1 cellular context compared by ENCODE assay signal in genomic region chr6:32968770-32969684, GRCh38.
TF ChIP-seq lines count a peak whose summit lies in the region.

No MANE protein-coding gene starts in this region.

TF ChIP-seq in K562, 482 proteins besides CTCF, POLR2A, EP300 and RAD21 (continued from another document and continues in another):
- TF ChIP-seq, protein P1, sequence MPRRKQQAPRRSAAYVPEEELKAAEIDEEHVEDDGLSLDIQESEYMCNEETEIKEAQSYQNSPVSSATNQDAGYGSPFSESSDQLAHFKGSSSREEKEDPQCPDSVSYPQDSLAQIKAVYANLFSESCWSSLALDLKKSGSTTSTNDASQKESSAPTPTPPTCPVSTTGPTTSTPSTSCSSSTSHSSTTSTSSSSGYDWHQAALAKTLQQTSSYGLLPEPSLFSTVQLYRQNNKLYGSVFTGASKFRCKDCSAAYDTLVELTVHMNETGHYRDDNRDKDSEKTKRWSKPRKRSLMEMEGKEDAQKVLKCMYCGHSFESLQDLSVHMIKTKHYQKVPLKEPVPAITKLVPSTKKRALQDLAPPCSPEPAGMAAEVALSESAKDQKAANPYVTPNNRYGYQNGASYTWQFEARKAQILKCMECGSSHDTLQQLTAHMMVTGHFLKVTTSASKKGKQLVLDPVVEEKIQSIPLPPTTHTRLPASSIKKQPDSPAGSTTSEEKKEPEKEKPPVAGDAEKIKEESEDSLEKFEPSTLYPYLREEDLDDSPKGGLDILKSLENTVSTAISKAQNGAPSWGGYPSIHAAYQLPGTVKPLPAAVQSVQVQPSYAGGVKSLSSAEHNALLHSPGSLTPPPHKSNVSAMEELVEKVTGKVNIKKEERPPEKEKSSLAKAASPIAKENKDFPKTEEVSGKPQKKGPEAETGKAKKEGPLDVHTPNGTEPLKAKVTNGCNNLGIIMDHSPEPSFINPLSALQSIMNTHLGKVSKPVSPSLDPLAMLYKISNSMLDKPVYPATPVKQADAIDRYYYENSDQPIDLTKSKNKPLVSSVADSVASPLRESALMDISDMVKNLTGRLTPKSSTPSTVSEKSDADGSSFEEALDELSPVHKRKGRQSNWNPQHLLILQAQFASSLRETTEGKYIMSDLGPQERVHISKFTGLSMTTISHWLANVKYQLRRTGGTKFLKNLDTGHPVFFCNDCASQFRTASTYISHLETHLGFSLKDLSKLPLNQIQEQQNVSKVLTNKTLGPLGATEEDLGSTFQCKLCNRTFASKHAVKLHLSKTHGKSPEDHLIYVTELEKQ (CRISPR knock-in tag; IDR thresholded peaks at IDR 0.05): no peak
- TF ChIP-seq SPI1 (IDR thresholded peaks at IDR 0.05; ENCODE audit: borderline replicate concordance, low read depth, low read length) (peak; percentile 63), SRSF1 (IDR thresholded peaks at IDR 0.05; ENCODE audit: low read depth, low read length) (no peak), MXI1 (IDR thresholded peaks at IDR 0.05; ENCODE audit: low read depth, low read length) (0 out of 2 replicates have a peak, but pooled peaks have one; percentile 16), NFYB (IDR thresholded peaks at IDR 0.05; ENCODE audit: extremely low read depth, insufficient read length) (peak; percentile 52), THRAP3 (IDR thresholded peaks at IDR 0.05; ENCODE audit: borderline replicate concordance) (no peak), ERF (CRISPR knock-in tag; IDR thresholded peaks at IDR 0.05) (no peak), NFIC (IDR thresholded peaks at IDR 0.05) (peak; percentile 18; the same call in 1 of the 2 replicates), ARID3B (CRISPR knock-in tag; IDR thresholded peaks at IDR 0.05; ENCODE audit: borderline replicate concordance) (no peak), E2F3 (CRISPR knock-in tag; IDR thresholded peaks at IDR 0.05) (peak; percentile 18; the same call in 1 of the 2 replicates), HSF4 (CRISPR knock-in tag; IDR thresholded peaks at IDR 0.05; ENCODE audit: borderline replicate concordance) (peak; percentile 77; the same call in 1 of the 2 replicates), CHCHD3 (CRISPR knock-in tag; IDR thresholded peaks at IDR 0.05) (no peak), KLF6 (CRISPR knock-in tag; IDR thresholded peaks at IDR 0.05; ENCODE audit: borderline replicate concordance) (peak; percentile 95), NFATC3 (IDR thresholded peaks at IDR 0.05) (no peak), RAD51 (IDR thresholded peaks at IDR 0.05; ENCODE audit: borderline replicate concordance, low read depth) (peak; percentile 93), BRD4 (IDR thresholded peaks at IDR 0.05) (peak; percentile 98), TEAD1 (CRISPR knock-in tag; IDR thresholded peaks at IDR 0.05) (peak in 1 of 2 experiments; percentile 74; a peak in 1 of 4 replicates), NR2C1 (IDR thresholded peaks at IDR 0.05) (no peak), NR2C1 (tag; IDR thresholded peaks at IDR 0.05) (no peak; the same call in 1 of the 2 replicates), ZNF143 (CRISPR knock-in tag; IDR thresholded peaks at IDR 0.05) (peak; percentile 54; the same call in 1 of the 2 replicates), SMAD1 (IDR thresholded peaks at IDR 0.05; ENCODE audit: low read depth, low read length, partially characterized antibody) (peak; percentile 10), PBX2 (CRISPR knock-in tag; IDR thresholded peaks at IDR 0.05; ENCODE audit: low read depth) (no peak), PBX2 (tag; conservative IDR thresholded peaks at IDR 0.05; ENCODE audit: low read depth) (peak; percentile 67), HMG20B (CRISPR knock-in tag; IDR thresholded peaks at IDR 0.05) (no peak), ZKSCAN1 (IDR thresholded peaks at IDR 0.05; ENCODE audit: low read depth, low read length) (no peak), FOXJ2 (tag; IDR thresholded peaks at IDR 0.05) (no peak), ZNF589 (CRISPR knock-in tag; IDR thresholded peaks at IDR 0.05; ENCODE audit: low read depth) (peak; percentile 80; the same call in 1 of the 2 replicates), FOXM1 (IDR thresholded peaks at IDR 0.05; ENCODE audit: low read depth) (peak; percentile 65; the same call in 1 of the 2 replicates), FOXM1 (CRISPR knock-in tag; IDR thresholded peaks at IDR 0.05; ENCODE audit: low read depth) (no peak), ZNF449 (CRISPR knock-in tag; IDR thresholded peaks at IDR 0.05) (no peak), WHSC1 (IDR thresholded peaks at IDR 0.05; ENCODE audit: low read length) (no peak), SNIP1 (IDR thresholded peaks at IDR 0.05; ENCODE audit: low read depth) (peak; percentile 60; the same call in 1 of the 2 replicates), MEF2D (tag; conservative IDR thresholded peaks at IDR 0.05; ENCODE audit: low read depth) (no peak; the same call in 1 of the 2 replicates), HDAC8 (tag; IDR thresholded peaks at IDR 0.05) (peak; percentile 92; the same call in 1 of the 2 replicates), ZNF41 (CRISPR knock-in tag; conservative IDR thresholded peaks at IDR 0.05) (no peak)
- TF ChIP-seq, protein P2, sequence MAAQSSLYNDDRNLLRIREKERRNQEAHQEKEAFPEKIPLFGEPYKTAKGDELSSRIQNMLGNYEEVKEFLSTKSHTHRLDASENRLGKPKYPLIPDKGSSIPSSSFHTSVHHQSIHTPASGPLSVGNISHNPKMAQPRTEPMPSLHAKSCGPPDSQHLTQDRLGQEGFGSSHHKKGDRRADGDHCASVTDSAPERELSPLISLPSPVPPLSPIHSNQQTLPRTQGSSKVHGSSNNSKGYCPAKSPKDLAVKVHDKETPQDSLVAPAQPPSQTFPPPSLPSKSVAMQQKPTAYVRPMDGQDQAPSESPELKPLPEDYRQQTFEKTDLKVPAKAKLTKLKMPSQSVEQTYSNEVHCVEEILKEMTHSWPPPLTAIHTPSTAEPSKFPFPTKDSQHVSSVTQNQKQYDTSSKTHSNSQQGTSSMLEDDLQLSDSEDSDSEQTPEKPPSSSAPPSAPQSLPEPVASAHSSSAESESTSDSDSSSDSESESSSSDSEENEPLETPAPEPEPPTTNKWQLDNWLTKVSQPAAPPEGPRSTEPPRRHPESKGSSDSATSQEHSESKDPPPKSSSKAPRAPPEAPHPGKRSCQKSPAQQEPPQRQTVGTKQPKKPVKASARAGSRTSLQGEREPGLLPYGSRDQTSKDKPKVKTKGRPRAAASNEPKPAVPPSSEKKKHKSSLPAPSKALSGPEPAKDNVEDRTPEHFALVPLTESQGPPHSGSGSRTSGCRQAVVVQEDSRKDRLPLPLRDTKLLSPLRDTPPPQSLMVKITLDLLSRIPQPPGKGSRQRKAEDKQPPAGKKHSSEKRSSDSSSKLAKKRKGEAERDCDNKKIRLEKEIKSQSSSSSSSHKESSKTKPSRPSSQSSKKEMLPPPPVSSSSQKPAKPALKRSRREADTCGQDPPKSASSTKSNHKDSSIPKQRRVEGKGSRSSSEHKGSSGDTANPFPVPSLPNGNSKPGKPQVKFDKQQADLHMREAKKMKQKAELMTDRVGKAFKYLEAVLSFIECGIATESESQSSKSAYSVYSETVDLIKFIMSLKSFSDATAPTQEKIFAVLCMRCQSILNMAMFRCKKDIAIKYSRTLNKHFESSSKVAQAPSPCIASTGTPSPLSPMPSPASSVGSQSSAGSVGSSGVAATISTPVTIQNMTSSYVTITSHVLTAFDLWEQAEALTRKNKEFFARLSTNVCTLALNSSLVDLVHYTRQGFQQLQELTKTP (IDR thresholded peaks at IDR 0.05; ENCODE audit: low read depth in 1 of 2, partially characterized antibody in 2 of 2): no peak
- TF ChIP-seq, protein P3, sequence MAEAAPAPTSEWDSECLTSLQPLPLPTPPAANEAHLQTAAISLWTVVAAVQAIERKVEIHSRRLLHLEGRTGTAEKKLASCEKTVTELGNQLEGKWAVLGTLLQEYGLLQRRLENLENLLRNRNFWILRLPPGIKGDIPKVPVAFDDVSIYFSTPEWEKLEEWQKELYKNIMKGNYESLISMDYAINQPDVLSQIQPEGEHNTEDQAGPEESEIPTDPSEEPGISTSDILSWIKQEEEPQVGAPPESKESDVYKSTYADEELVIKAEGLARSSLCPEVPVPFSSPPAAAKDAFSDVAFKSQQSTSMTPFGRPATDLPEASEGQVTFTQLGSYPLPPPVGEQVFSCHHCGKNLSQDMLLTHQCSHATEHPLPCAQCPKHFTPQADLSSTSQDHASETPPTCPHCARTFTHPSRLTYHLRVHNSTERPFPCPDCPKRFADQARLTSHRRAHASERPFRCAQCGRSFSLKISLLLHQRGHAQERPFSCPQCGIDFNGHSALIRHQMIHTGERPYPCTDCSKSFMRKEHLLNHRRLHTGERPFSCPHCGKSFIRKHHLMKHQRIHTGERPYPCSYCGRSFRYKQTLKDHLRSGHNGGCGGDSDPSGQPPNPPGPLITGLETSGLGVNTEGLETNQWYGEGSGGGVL (CRISPR knock-in tag; IDR thresholded peaks at IDR 0.05): no peak
- TF ChIP-seq, protein P4, sequence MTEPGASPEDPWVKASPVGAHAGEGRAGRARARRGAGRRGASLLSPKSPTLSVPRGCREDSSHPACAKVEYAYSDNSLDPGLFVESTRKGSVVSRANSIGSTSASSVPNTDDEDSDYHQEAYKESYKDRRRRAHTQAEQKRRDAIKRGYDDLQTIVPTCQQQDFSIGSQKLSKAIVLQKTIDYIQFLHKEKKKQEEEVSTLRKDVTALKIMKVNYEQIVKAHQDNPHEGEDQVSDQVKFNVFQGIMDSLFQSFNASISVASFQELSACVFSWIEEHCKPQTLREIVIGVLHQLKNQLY (CRISPR knock-in tag; conservative IDR thresholded peaks at IDR 0.05): 0 out of 4 replicates have a peak, but pooled peaks of 1 of the 2 experiments have one; percentile 83
- TF ChIP-seq, protein P5, sequence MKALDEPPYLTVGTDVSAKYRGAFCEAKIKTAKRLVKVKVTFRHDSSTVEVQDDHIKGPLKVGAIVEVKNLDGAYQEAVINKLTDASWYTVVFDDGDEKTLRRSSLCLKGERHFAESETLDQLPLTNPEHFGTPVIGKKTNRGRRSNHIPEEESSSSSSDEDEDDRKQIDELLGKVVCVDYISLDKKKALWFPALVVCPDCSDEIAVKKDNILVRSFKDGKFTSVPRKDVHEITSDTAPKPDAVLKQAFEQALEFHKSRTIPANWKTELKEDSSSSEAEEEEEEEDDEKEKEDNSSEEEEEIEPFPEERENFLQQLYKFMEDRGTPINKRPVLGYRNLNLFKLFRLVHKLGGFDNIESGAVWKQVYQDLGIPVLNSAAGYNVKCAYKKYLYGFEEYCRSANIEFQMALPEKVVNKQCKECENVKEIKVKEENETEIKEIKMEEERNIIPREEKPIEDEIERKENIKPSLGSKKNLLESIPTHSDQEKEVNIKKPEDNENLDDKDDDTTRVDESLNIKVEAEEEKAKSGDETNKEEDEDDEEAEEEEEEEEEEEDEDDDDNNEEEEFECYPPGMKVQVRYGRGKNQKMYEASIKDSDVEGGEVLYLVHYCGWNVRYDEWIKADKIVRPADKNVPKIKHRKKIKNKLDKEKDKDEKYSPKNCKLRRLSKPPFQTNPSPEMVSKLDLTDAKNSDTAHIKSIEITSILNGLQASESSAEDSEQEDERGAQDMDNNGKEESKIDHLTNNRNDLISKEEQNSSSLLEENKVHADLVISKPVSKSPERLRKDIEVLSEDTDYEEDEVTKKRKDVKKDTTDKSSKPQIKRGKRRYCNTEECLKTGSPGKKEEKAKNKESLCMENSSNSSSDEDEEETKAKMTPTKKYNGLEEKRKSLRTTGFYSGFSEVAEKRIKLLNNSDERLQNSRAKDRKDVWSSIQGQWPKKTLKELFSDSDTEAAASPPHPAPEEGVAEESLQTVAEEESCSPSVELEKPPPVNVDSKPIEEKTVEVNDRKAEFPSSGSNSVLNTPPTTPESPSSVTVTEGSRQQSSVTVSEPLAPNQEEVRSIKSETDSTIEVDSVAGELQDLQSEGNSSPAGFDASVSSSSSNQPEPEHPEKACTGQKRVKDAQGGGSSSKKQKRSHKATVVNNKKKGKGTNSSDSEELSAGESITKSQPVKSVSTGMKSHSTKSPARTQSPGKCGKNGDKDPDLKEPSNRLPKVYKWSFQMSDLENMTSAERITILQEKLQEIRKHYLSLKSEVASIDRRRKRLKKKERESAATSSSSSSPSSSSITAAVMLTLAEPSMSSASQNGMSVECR (CRISPR knock-in tag; IDR thresholded peaks at IDR 0.05): peak; percentile 70; the same call in 1 of the 2 replicates
